In the genomic region with DNA sequence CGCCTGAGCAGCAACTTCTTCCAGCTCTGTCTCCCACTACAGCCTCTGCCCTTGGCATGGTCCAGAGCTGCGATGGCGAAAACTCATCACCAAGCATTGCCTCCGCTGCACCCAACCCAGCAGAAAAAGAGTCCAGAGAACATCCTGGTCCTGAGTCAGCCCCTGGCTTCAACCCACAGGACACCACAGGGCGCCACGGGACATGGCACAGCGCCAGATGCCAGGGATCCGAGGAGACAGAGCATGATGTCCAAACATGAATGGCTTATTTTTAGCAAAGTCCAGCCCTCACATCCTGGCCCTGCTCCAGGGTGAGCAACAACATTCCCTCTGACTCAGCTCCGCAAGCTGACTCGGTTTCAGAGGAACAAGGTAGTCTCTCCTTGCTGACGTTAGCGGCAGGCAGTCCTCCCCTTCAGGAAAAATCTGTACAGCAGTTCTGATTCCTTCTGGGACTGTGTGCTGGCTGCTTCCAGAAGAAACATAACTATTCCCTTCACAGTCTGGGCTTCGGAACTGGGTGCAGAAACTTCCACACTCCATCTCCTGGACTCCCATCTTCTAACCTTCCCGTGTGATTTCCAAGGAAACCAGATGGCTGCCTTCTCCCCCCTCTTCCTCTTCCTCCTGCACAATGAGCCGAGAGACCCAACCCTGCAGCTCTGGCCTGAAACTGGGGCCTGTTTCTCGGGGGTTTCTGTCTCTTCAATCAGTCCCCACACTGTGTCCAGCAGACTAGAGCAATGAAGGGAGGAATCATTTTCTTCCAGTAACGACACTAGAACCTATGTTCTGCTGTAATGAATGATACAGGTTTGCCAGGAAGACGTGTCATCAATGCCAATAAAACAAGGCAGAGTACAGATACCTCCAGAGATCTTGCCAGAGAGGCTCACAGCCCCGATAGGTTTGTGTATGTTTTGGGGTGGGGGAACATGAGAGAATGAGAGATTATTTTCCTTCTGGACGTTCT, we compare ENCODE assay signal across 1 cellular context.
A peak's percentile ranks its signal among the peaks of the same experiment; 100 is the strongest.
TF ChIP-seq lines count a peak whose summit lies in the region.

No MANE protein-coding gene starts in this region.

TF ChIP-seq in HepG2, 621 proteins besides CTCF, POLR2A, EP300 and RAD21 (continued from another document):
- TF ChIP-seq, protein P1, sequence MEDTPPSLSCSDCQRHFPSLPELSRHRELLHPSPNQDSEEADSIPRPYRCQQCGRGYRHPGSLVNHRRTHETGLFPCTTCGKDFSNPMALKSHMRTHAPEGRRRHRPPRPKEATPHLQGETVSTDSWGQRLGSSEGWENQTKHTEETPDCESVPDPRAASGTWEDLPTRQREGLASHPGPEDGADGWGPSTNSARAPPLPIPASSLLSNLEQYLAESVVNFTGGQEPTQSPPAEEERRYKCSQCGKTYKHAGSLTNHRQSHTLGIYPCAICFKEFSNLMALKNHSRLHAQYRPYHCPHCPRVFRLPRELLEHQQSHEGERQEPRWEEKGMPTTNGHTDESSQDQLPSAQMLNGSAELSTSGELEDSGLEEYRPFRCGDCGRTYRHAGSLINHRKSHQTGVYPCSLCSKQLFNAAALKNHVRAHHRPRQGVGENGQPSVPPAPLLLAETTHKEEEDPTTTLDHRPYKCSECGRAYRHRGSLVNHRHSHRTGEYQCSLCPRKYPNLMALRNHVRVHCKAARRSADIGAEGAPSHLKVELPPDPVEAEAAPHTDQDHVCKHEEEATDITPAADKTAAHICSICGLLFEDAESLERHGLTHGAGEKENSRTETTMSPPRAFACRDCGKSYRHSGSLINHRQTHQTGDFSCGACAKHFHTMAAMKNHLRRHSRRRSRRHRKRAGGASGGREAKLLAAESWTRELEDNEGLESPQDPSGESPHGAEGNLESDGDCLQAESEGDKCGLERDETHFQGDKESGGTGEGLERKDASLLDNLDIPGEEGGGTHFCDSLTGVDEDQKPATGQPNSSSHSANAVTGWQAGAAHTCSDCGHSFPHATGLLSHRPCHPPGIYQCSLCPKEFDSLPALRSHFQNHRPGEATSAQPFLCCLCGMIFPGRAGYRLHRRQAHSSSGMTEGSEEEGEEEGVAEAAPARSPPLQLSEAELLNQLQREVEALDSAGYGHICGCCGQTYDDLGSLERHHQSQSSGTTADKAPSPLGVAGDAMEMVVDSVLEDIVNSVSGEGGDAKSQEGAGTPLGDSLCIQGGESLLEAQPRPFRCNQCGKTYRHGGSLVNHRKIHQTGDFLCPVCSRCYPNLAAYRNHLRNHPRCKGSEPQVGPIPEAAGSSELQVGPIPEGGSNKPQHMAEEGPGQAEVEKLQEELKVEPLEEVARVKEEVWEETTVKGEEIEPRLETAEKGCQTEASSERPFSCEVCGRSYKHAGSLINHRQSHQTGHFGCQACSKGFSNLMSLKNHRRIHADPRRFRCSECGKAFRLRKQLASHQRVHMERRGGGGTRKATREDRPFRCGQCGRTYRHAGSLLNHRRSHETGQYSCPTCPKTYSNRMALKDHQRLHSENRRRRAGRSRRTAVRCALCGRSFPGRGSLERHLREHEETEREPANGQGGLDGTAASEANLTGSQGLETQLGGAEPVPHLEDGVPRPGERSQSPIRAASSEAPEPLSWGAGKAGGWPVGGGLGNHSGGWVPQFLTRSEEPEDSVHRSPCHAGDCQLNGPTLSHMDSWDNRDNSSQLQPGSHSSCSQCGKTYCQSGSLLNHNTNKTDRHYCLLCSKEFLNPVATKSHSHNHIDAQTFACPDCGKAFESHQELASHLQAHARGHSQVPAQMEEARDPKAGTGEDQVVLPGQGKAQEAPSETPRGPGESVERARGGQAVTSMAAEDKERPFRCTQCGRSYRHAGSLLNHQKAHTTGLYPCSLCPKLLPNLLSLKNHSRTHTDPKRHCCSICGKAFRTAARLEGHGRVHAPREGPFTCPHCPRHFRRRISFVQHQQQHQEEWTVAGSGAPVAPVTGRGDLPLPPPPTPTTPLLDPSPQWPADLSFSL (CRISPR knock-in tag; IDR thresholded peaks at IDR 0.05), result no peak
- no peak for TF ChIP-seq ZNF883 (CRISPR knock-in tag; IDR thresholded peaks at IDR 0.05; ENCODE audit: not compliant biosample characterization)
- no peak for TF ChIP-seq MAZ (IDR thresholded peaks at IDR 0.05; ENCODE audit: borderline replicate concordance, low read depth, low read length)
- peak; percentile 8; the same call in 1 of the 2 replicates for TF ChIP-seq MAZ (CRISPR knock-in tag; IDR thresholded peaks at IDR 0.05; ENCODE audit: low read depth)
- peak; percentile 91 for TF ChIP-seq SALL1 (CRISPR knock-in tag; IDR thresholded peaks at IDR 0.05)
- peak; percentile 59 for TF ChIP-seq POLR2AphosphoS5 (IDR thresholded peaks at IDR 0.05; ENCODE audit: low read depth, low read length)
- TF ChIP-seq DDIT3 (CRISPR knock-in tag; IDR thresholded peaks at IDR 0.05), result no peak
- no peak for TF ChIP-seq NPAS2 (CRISPR knock-in tag; IDR thresholded peaks at IDR 0.05; ENCODE audit: borderline replicate concordance)
- TF ChIP-seq ZSCAN21 (CRISPR knock-in tag; IDR thresholded peaks at IDR 0.05; ENCODE audit: borderline replicate concordance), result no peak
- TF ChIP-seq KAT2B (IDR thresholded peaks at IDR 0.05; ENCODE audit: borderline replicate concordance, low read depth, low read length), result no peak
- no peak for TF ChIP-seq ZNF546 (CRISPR knock-in tag; conservative IDR thresholded peaks at IDR 0.05)
- TF ChIP-seq ZNF639 (CRISPR knock-in tag; conservative IDR thresholded peaks at IDR 0.05), result no peak
- TF ChIP-seq BRCA1 (CRISPR knock-in tag; IDR thresholded peaks at IDR 0.05), result peak; percentile 69; the same call in 1 of the 2 replicates
- peak; percentile 78; the same call in 1 of the 2 replicates for TF ChIP-seq SOX5 (CRISPR knock-in tag; IDR thresholded peaks at IDR 0.05; ENCODE audit: borderline replicate concordance)
- no peak for TF ChIP-seq ZNF616 (CRISPR knock-in tag; IDR thresholded peaks at IDR 0.05; ENCODE audit: low read depth)
- no peak for TF ChIP-seq PAWR (CRISPR knock-in tag; IDR thresholded peaks at IDR 0.05; ENCODE audit: borderline replicate concordance)
- peak; percentile 73; the same call in 1 of the 2 replicates for TF ChIP-seq ETV5 (CRISPR knock-in tag; IDR thresholded peaks at IDR 0.05; ENCODE audit: borderline replicate concordance)
- no peak; the same call in 1 of the 2 replicates for TF ChIP-seq ZNF430 (CRISPR knock-in tag; IDR thresholded peaks at IDR 0.05)
